ENCODE assay signal across 11 cellular contexts in the genomic region with DNA sequence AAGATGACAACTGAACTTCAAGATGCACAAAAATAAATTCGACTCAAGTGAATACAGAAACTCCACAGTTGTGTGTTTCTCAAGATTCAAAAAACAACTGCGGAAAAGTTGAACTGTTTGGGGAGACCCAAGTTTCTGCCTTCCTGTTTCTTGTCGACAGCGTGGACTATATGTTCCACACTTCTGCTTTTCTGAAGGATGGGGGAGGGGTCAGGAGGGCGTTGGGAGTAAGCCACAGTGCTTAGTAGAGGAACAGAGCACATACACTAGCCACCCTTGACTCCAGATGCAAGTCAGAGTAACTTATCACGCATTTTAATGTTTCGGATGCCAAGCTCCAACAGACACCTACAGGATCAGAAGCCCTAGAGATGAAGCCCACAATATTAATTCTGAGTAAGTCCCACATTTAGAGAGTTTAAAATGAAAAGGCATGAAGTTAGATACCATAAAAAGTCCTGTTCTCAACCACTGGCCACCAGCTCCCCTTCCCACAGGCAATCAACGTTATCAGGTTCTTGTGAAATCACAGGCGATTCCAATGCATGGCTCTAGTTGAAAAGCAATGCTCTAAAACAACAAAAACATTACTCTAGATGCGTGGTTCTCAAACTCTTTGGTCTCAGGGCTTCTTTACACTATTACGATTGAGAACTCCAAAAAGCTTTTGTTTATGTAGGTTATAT. TPM values are rescaled to one million over a fixed set of nuclear protein-coding genes. Genes with fewer than 3 reads are reported as not detected.
DNase-seq lines count a peak whose midpoint lies in the region; ATAC-seq and TF ChIP-seq lines count a peak whose summit lies in the region.
"Had no signal": no experiment of that assay in that cellular context is flagged by ENCODE, and none has a peak within 500 bp of the region (broad histone marks: within the 10 kb centered on the region; RNA-seq: fewer than 3 reads in every experiment).

No MANE protein-coding gene starts in this region.

- H3K36me3 Mint-ChIP-seq in CD8-positive, alpha-beta T cell, result peaks cover 6% of the 10 kb centered on the region
- H3K36me3 Mint-ChIP-seq in endodermal cell (ENCODE audit: low read depth), result peaks cover 17% of the 10 kb centered on the region
- H3K36me3 Mint-ChIP-seq in nephron progenitor cell (ENCODE audit: low read depth), result peaks cover 62% of the 10 kb centered on the region

- H3K36me3 ChIP-seq in CD8-positive, alpha-beta T cell (ENCODE audit: insufficient read depth, low read length), result no peaks in the 10 kb centered on the region
- peaks cover 6% of the 10 kb centered on the region for H3K36me3 ChIP-seq in endodermal cell (ENCODE audit: control insufficient read depth, insufficient read depth, low read length)
- H3K36me3 ChIP-seq in breast epithelium, result no peaks in the 10 kb centered on the region

- H3K9ac ChIP-seq in endodermal cell (ENCODE audit: extremely low read depth, low read length, poor library complexity, severe bottlenecking), result no peak overlapping the region

- H3K4me3 Mint-ChIP-seq in CD8-positive, alpha-beta T cell, result no peak overlapping the region
- H3K4me3 Mint-ChIP-seq in endodermal cell (no peak overlapping the region), nephron progenitor cell (no peak overlapping the region)
- H3K4me3 Mint-ChIP-seq: activated naive CD8-positive, alpha-beta T cell treated with anti-CD3 and anti-CD28 coated beads, Interleukin-2, amount 10 ng/mL, durations not matched to agents 7 days and 5 days had no signal

- H3K4me1 ChIP-seq in CD8-positive, alpha-beta T cell (ENCODE audit: insufficient read depth, low read length), result peaks cover 13% of the 10 kb centered on the region
- H3K4me1 ChIP-seq in endodermal cell (ENCODE audit: control insufficient read depth, insufficient read depth, low read length) (no peaks in the 10 kb centered on the region), breast epithelium (peaks cover 0 to 9% of the 10 kb centered on the region in 2 donors)

- H3K27me3 Mint-ChIP-seq in CD8-positive, alpha-beta T cell (ENCODE audit: low read depth), result no peaks in the 10 kb centered on the region
- H3K27me3 Mint-ChIP-seq in endodermal cell (ENCODE audit: insufficient read depth) (no peaks in the 10 kb centered on the region), nephron progenitor cell (ENCODE audit: low read depth, poor library complexity) (peaks cover 9% of the 10 kb centered on the region)
- H3K27me3 Mint-ChIP-seq: activated naive CD8-positive, alpha-beta T cell treated with anti-CD3 and anti-CD28 coated beads, Interleukin-2, amount 10 ng/mL, durations not matched to agents 7 days and 5 days had no signal

- H3K27ac Mint-ChIP-seq in CD8-positive, alpha-beta T cell, result peak overlapping the region; percentile 65
- H3K27ac Mint-ChIP-seq in endodermal cell, result peak overlapping the region; percentile 23
- H3K27ac Mint-ChIP-seq in nephron progenitor cell, result no peak overlapping the region
- H3K27ac Mint-ChIP-seq: activated naive CD8-positive, alpha-beta T cell treated with anti-CD3 and anti-CD28 coated beads, Interleukin-2, amount 10 ng/mL, durations not matched to agents 7 days and 5 days had no signal

- WGBS in endodermal cell (ENCODE audit: insufficient coverage in 1 of 2, insufficient read length in 1 of 2), 2 experiments, result 96 to 100% methylated on average over 8 to 11 of the region's 11 CpGs

- no peak overlapping the region for H3K27ac ChIP-seq in CD8-positive, alpha-beta T cell (ENCODE audit: low read depth, low read length)
- H3K27ac ChIP-seq in endodermal cell (ENCODE audit: low read depth, low read length), result no peak overlapping the region
- H3K27ac ChIP-seq in breast epithelium, result no peak overlapping the region

- POLR2A ChIA-PET in CD8-positive, alpha-beta T cell (lab: Charles Lee), result no interaction called here

- H3K9me3 ChIP-seq in CD8-positive, alpha-beta T cell (ENCODE audit: low read length), result no peaks in the 10 kb centered on the region
- H3K9me3 ChIP-seq in endodermal cell (ENCODE audit: control insufficient read depth, low read length) (peaks cover 5% of the 10 kb centered on the region), breast epithelium (no peaks in the 10 kb centered on the region)

- no peak for TF ChIP-seq CTCF in CD8-positive, alpha-beta T cell (IDR thresholded peaks at IDR 0.05)
- TF ChIP-seq CTCF in endodermal cell (conservative IDR thresholded peaks at IDR 0.05) (no peak), nephron progenitor cell (IDR thresholded peaks at IDR 0.05) (no peak), breast epithelium (IDR thresholded peaks at IDR 0.05) (no peak)

- intact Hi-C loops in CD8-positive, alpha-beta T cell (cut with DNase I, micrococcal nuclease), result loop anchor here (10.0 kb wide), 3 partner anchors 711 to 1869 kb away; a partner anchor contains a TSS
- intact Hi-C loops in breast epithelium (cut with DNase I; ENCODE audit: low total_unique reads), result no loop called here

- no peak overlapping the region for H3K4me3 ChIP-seq in CD8-positive, alpha-beta T cell (ENCODE audit: low read depth, low read length)
- H3K4me3 ChIP-seq in endodermal cell (ENCODE audit: low read length), result no peak overlapping the region
- no peak overlapping the region for H3K4me3 ChIP-seq in breast epithelium

- no peaks in the 10 kb centered on the region for H3K27me3 ChIP-seq in CD8-positive, alpha-beta T cell (ENCODE audit: insufficient read depth, low read length)
- H3K27me3 ChIP-seq in endodermal cell (ENCODE audit: control insufficient read depth, insufficient read depth, low read length, poor library complexity, severe bottlenecking), result no peaks in the 10 kb centered on the region
- no peaks in the 10 kb centered on the region for H3K27me3 ChIP-seq in breast epithelium

- ATAC-seq in CD8-positive, alpha-beta T cell, result no peak
- ATAC-seq in GM21381 (IDR thresholded peaks at IDR 0.05; ENCODE audit: unreplicated experiment) (peak; percentile 33), HG03565 (IDR thresholded peaks at IDR 0.05; ENCODE audit: unreplicated experiment) (peak; percentile 36)

- H3K4me1 Mint-ChIP-seq in CD8-positive, alpha-beta T cell (ENCODE audit: low read depth), result peaks cover 62% of the 10 kb centered on the region
- H3K4me1 Mint-ChIP-seq in endodermal cell, result peaks cover 14% of the 10 kb centered on the region
- peaks cover 26% of the 10 kb centered on the region for H3K4me1 Mint-ChIP-seq in nephron progenitor cell

- no peak for DNase-seq in CD8-positive, alpha-beta T cell
- DNase-seq in endodermal cell (no peak), nephron progenitor cell (no peak), breast epithelium (ENCODE audit: low spot score in 2 of 2) (no peak)
- DNase-seq in activated T-cell treated with anti-CD3 and anti-CD28 coated beads, Interleukin-2, amount 50 U/mL, for 48 hours, result no peak
- no peak for DNase-seq in central memory CD4-positive, alpha-beta T cell
- DNase-seq: activated naive CD8-positive, alpha-beta T cell treated with anti-CD3 and anti-CD28 coated beads, Interleukin-2, amount 10 ng/mL, durations not matched to agents 7 days and 5 days; Caco-2; stimulated activated CD8-positive, alpha-beta memory T cell treated with anti-CD3 and anti-CD28 coated beads, Interleukin-4, amount 100 ng/mL, for 48 hours had no signal

- CTCF ChIA-PET in CD8-positive, alpha-beta T cell (lab: Charles Lee), result interaction anchor here (0.8 kb wide), 1 partner anchor 30 kb away, joined by 3 read pairs; no protein-coding TSS in a partner anchor

- H3K9me3 Mint-ChIP-seq in CD8-positive, alpha-beta T cell, result no peaks in the 10 kb centered on the region
- H3K9me3 Mint-ChIP-seq in endodermal cell, result peaks cover 10% of the 10 kb centered on the region
- peaks cover 35% of the 10 kb centered on the region for H3K9me3 Mint-ChIP-seq in nephron progenitor cell

- no peak for TF ChIP-seq POLR2A in breast epithelium (IDR thresholded peaks at IDR 0.05)

RNA-seq across cellular contexts. Expression of a gene that starts 4.2 kb away (rescaled TPM):
- total RNA-seq in CD8-positive, alpha-beta T cell, result 10 to 100 TPM; 28.8 to 31.9 TPM
- total RNA-seq in endodermal cell, result 10 to 100 TPM; 34.7 to 55.3 TPM
- polyA plus RNA-seq in endodermal cell (2013, experiment 1 of 2), result 35.8 TPM
- 32.8 TPM for polyA plus RNA-seq in endodermal cell (2013, experiment 2 of 2)
- 10 to 100 TPM; 32.0 to 34.5 (median 32.1) TPM for total RNA-seq in breast epithelium
